Comparison of ENCODE assay signal across 16 cellular contexts in genomic region chr17:61416211-61416539, GRCh38. TPM values are rescaled to one million over a fixed set of nuclear protein-coding genes. Genes with fewer than 3 reads are reported as not detected.
A peak's percentile ranks its signal among the peaks of the same experiment; 100 is the strongest.
DNase-seq lines count a peak whose midpoint lies in the region; ATAC-seq and TF ChIP-seq lines count a peak whose summit lies in the region.
"Had no signal": no experiment of that assay in that cellular context is flagged by ENCODE, and none has a peak within 500 bp of the region (broad histone marks: within the 10 kb centered on the region; RNA-seq: fewer than 3 reads in every experiment).

No MANE protein-coding gene starts in this region.

- H3K4me3 ChIP-seq in GM23338 (peak overlapping the region; percentile 58), RWPE2 (ENCODE audit: severe bottlenecking) (no peak overlapping the region), iPS-18c (ENCODE audit: insufficient read depth, low read depth, low read length) (peak overlapping the region; percentile 41; the same call in 1 of the 2 replicates), skeletal muscle tissue (ENCODE audit: low read length in 3 of 3) (no peak overlapping the region)
- H3K4me3 ChIP-seq: HAP-1, lung had no signal

- H3K4me1 Mint-ChIP-seq in GM23338 = peaks cover 13% of the 10 kb centered on the region

- no peak overlapping the region for H3K27ac Mint-ChIP-seq in GM23338
- H3K27ac Mint-ChIP-seq: activated CD4-positive, alpha-beta memory T cell treated with anti-CD3 and anti-CD28 coated beads, Interleukin-2, amount 10 ng/mL, durations not matched to agents 7 days and 5 days; CD4-positive, alpha-beta T cell; T-helper 2 cell treated with Interferon-gamma antibody and Interleukin-4, amounts not matched to agents 5 μg/mL and 100 μg/mL, for 36 hours had no signal

- peak overlapping the region; percentile 69 for H3K4me3 Mint-ChIP-seq in GM23338
- H3K4me3 Mint-ChIP-seq: activated CD4-positive, alpha-beta memory T cell treated with anti-CD3 and anti-CD28 coated beads, Interleukin-2, amount 10 ng/mL, durations not matched to agents 7 days and 5 days; T-helper 2 cell treated with Interferon-gamma antibody and Interleukin-4, amounts not matched to agents 5 μg/mL and 100 μg/mL, for 36 hours had no signal

- H3K9me3 ChIP-seq in RWPE2 (ENCODE audit: severe bottlenecking) (no peaks in the 10 kb centered on the region), iPS-18c (ENCODE audit: control insufficient read depth, insufficient read depth, low read length) (peaks cover under 1% of the 10 kb centered on the region), skeletal muscle tissue (ENCODE audit: control insufficient read depth in 3 of 3, low read length in 3 of 3) (no peaks in the 10 kb centered on the region)
- H3K9me3 ChIP-seq: HAP-1, pancreas had no signal

- no peaks in the 10 kb centered on the region for H3K9me3 Mint-ChIP-seq in GM23338
- H3K9me3 Mint-ChIP-seq: activated CD4-positive, alpha-beta memory T cell treated with anti-CD3 and anti-CD28 coated beads, Interleukin-2, amount 10 ng/mL, durations not matched to agents 7 days and 5 days; brain; CD4-positive, alpha-beta T cell; T-helper 2 cell treated with Interferon-gamma antibody and Interleukin-4, amounts not matched to agents 5 μg/mL and 100 μg/mL, for 36 hours had no signal

- H3K27me3 Mint-ChIP-seq in GM23338 (ENCODE audit: insufficient read depth, low read depth, poor library complexity) = peaks cover 54% of the 10 kb centered on the region

- H3K9me2 ChIP-seq in GM23338 (ENCODE audit: insufficient read depth) = no peaks in the 10 kb centered on the region

- H2AFZ ChIP-seq in GM23338 = peak overlapping the region; percentile 95

- H3K9ac ChIP-seq in skeletal muscle tissue (ENCODE audit: low read depth in 1 of 3, low read length in 3 of 3) = peak overlapping the region in 2 of 3 donors; percentile 19 to 54

- H3K4me2 ChIP-seq in GM23338 = peak overlapping the region; percentile 88

- H3K27ac ChIP-seq in GM23338 (ENCODE audit: low read depth) (no peak overlapping the region), RWPE2 (ENCODE audit: poor library complexity, severe bottlenecking) (no peak overlapping the region), skeletal muscle tissue (ENCODE audit: low read depth, low read length) (no peak overlapping the region)
- H3K27ac ChIP-seq: pancreas had no signal

- no peaks in the 10 kb centered on the region for H3K36me3 ChIP-seq in GM23338 (ENCODE audit: insufficient read depth)
- H3K36me3 ChIP-seq in RWPE2 (ENCODE audit: low read depth) = no peaks in the 10 kb centered on the region
- no peaks in the 10 kb centered on the region for H3K36me3 ChIP-seq in skeletal muscle tissue (ENCODE audit: control insufficient read depth in 3 of 3, insufficient read depth in 3 of 3, low read length in 3 of 3)
- H3K36me3 ChIP-seq: HAP-1, pancreas had no signal

- ATAC-seq in GM23338 (no peak), RWPE2 (ENCODE audit: low read depth) (no peak)

- DNase-seq in GM23338 (ENCODE audit: low spot score) (no peak), RWPE2 (ENCODE audit: low spot score) (peak; percentile 28), NAMALWA (ENCODE audit: low spot score) (no peak), hypothalamus (lab: John Stamatoyannopoulos, UW) (no peak), NCI-H1436 treated with DMSO at 0.1 percent for 48 hours (lab: John Stamatoyannopoulos, UW) (no peak)

- TF ChIP-seq CTCF in GM23338 (conservative IDR thresholded peaks at IDR 0.05; ENCODE audit: low read depth in 2 of 2) (no peak), RWPE2 (IDR thresholded peaks at IDR 0.05; ENCODE audit: poor library complexity, severe bottlenecking) (no peak)

- no peaks in the 10 kb centered on the region for H3K79me2 ChIP-seq in GM23338 (replicated peaks; ENCODE audit: insufficient read depth)

- H3F3A ChIP-seq in GM23338 (replicated peaks; ENCODE audit: low read depth) = no peaks in the 10 kb centered on the region

- no peaks in the 10 kb centered on the region for H4K20me1 ChIP-seq in GM23338 (replicated peaks; ENCODE audit: insufficient read depth)

- H3K4me1 ChIP-seq in GM23338 (ENCODE audit: insufficient read depth) = peaks cover 12% of the 10 kb centered on the region; the same call in 1 of the 2 replicates
- no peaks in the 10 kb centered on the region for H3K4me1 ChIP-seq in RWPE2 (ENCODE audit: insufficient read depth, poor library complexity, severe bottlenecking)
- peaks cover 21 to 32% (median 27%) of the 10 kb centered on the region in 3 donors for H3K4me1 ChIP-seq in skeletal muscle tissue (ENCODE audit: control insufficient read depth in 3 of 3, insufficient read depth in 3 of 3, low read length in 3 of 3)

- no peaks in the 10 kb centered on the region; the same call in 2 of the 3 replicates for H3K36me3 Mint-ChIP-seq in GM23338 (ENCODE audit: low read depth)
- H3K36me3 Mint-ChIP-seq: brain had no signal

- H3K27me3 ChIP-seq in GM23338 (ENCODE audit: insufficient read depth) (peaks cover 68% of the 10 kb centered on the region), RWPE2 (ENCODE audit: insufficient read depth, poor library complexity, severe bottlenecking) (no peaks in the 10 kb centered on the region), skeletal muscle tissue (ENCODE audit: control insufficient read depth in 3 of 3, insufficient read depth in 3 of 3, low read length in 3 of 3) (peaks cover 14 to 45% (median 19%) of the 10 kb centered on the region in 3 donors)

TF ChIP-seq in GM23338, 12 proteins besides CTCF, POLR2A, EP300 and RAD21 (continues in another document):
- TF ChIP-seq EZH2 (IDR thresholded peaks at IDR 0.05; ENCODE audit: low read depth, unreplicated experiment) (no peak), CREB1 (CRISPR knock-in tag; IDR thresholded peaks at IDR 0.05; ENCODE audit: low read depth) (no peak), JUNB (IDR thresholded peaks at IDR 0.05; ENCODE audit: unreplicated experiment) (no peak), ZNF114 (CRISPR knock-in tag; IDR thresholded peaks at IDR 0.05) (no peak), STAT1 (IDR thresholded peaks at IDR 0.05; ENCODE audit: unreplicated experiment) (no peak)
- TF ChIP-seq, protein P1, sequence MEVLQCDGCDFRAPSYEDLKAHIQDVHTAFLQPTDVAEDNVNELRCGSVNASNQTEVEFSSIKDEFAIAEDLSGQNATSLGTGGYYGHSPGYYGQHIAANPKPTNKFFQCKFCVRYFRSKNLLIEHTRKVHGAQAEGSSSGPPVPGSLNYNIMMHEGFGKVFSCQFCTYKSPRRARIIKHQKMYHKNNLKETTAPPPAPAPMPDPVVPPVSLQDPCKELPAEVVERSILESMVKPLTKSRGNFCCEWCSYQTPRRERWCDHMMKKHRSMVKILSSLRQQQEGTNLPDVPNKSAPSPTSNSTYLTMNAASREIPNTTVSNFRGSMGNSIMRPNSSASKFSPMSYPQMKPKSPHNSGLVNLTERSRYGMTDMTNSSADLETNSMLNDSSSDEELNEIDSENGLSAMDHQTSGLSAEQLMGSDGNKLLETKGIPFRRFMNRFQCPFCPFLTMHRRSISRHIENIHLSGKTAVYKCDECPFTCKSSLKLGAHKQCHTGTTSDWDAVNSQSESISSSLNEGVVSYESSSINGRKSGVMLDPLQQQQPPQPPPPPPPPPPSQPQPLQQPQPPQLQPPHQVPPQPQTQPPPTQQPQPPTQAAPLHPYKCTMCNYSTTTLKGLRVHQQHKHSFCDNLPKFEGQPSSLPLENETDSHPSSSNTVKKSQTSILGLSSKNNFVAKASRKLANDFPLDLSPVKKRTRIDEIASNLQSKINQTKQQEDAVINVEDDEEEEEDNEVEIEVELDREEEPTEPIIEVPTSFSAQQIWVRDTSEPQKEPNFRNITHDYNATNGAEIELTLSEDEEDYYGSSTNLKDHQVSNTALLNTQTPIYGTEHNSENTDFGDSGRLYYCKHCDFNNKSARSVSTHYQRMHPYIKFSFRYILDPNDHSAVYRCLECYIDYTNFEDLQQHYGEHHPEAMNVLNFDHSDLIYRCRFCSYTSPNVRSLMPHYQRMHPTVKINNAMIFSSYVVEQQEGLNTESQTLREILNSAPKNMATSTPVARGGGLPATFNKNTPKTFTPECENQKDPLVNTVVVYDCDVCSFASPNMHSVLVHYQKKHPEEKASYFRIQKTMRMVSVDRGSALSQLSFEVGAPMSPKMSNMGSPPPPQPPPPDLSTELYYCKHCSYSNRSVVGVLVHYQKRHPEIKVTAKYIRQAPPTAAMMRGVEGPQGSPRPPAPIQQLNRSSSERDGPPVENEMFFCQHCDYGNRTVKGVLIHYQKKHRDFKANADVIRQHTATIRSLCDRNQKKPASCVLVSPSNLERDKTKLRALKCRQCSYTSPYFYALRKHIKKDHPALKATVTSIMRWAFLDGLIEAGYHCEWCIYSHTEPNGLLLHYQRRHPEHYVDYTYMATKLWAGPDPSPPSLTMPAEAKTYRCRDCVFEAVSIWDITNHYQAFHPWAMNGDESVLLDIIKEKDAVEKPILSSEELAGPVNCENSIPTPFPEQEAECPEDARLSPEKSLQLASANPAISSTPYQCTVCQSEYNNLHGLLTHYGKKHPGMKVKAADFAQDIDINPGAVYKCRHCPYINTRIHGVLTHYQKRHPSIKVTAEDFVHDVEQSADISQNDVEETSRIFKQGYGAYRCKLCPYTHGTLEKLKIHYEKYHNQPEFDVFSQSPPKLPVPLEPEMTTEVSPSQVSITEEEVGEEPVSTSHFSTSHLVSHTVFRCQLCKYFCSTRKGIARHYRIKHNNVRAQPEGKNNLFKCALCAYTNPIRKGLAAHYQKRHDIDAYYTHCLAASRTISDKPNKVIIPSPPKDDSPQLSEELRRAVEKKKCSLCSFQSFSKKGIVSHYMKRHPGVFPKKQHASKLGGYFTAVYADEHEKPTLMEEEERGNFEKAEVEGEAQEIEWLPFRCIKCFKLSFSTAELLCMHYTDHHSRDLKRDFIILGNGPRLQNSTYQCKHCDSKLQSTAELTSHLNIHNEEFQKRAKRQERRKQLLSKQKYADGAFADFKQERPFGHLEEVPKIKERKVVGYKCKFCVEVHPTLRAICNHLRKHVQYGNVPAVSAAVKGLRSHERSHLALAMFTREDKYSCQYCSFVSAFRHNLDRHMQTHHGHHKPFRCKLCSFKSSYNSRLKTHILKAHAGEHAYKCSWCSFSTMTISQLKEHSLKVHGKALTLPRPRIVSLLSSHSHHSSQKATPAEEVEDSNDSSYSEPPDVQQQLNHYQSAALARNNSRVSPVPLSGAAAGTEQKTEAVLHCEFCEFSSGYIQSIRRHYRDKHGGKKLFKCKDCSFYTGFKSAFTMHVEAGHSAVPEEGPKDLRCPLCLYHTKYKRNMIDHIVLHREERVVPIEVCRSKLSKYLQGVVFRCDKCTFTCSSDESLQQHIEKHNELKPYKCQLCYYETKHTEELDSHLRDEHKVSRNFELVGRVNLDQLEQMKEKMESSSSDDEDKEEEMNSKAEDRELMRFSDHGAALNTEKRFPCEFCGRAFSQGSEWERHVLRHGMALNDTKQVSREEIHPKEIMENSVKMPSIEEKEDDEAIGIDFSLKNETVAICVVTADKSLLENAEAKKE (CRISPR knock-in tag; IDR thresholded peaks at IDR 0.05) = no peak

RNA-seq across cellular contexts. Expression of gene TBX2, which starts 16.5 kb away (rescaled TPM):
- total RNA-seq in GM23338 (2014; rRNA removed; shearing (Covaris generic)) = not detected in 2 replicates
- 0.10 TPM in 1 of 2 replicates, not detected in the other for polyA plus RNA-seq in GM23338 (2016; fragmentation: Nextera tagmentation; extraction: Ambion mirVana)
- total RNA-seq in skeletal muscle tissue = 5.2 TPM
- total RNA-seq: activated CD4-positive, alpha-beta memory T cell treated with anti-CD3 and anti-CD28 coated beads, Interleukin-2, amount 10 ng/mL, durations not matched to agents 7 days and 5 days had no signal

RNA-seq across cellular contexts. Expression of gene TBX4, which starts 36.0 kb away (rescaled TPM):
- not detected in 2 replicates for total RNA-seq in GM23338 (2014; rRNA removed; shearing (Covaris generic))
- not detected in 2 replicates for polyA plus RNA-seq in GM23338 (2016; fragmentation: Nextera tagmentation; extraction: Ambion mirVana)
- 8.4 TPM for total RNA-seq in skeletal muscle tissue
- total RNA-seq: activated CD4-positive, alpha-beta memory T cell treated with anti-CD3 and anti-CD28 coated beads, Interleukin-2, amount 10 ng/mL, durations not matched to agents 7 days and 5 days; CD4-positive, alpha-beta T cell; HT1080; pancreas; RPMI7951 had no signal
- polyA plus RNA-seq: pancreas had no signal

Comparison
In these comparisons a context has a peak if more than half of its experiments do, and no peak if none do; other contexts are left out.
1. H3K4me3 ChIP-seq: peak in GM23338 (single experiment) and iPS-18c (single experiment); none in RWPE2 (single experiment) and skeletal muscle tissue (0 of 3).